1 cellular context compared by ENCODE assay signal in the genomic region with DNA sequence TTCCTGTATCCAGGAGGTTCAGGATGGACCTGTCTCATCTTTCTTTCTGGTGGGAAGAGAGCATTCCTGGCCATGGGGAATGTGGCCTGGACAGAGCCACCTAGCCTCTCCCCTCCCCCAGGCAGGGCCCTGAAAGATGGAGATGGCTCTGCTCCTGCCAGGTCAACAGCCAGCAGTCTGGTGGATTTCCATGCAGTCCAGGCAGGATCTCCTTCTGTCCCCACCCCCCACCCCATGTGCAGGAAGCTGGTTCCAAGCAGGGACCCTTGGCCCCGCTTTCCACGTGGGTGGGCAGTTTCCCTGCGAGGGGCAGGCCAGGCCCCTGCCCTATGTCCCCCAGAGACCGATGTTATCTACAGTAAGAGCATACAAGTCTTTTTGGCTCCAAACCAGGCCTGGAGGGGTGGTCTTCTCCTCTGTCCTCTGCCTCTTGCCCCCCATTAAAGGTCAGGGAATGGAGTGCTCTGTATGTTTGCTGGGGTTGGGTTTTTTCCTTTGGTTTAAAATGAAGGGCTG.
TF ChIP-seq lines count a peak whose summit lies in the region.

No MANE protein-coding gene starts in this region.

TF ChIP-seq in GM23338, 12 proteins besides CTCF, POLR2A, EP300 and RAD21 (continued from another document):
- TF ChIP-seq, protein P1, sequence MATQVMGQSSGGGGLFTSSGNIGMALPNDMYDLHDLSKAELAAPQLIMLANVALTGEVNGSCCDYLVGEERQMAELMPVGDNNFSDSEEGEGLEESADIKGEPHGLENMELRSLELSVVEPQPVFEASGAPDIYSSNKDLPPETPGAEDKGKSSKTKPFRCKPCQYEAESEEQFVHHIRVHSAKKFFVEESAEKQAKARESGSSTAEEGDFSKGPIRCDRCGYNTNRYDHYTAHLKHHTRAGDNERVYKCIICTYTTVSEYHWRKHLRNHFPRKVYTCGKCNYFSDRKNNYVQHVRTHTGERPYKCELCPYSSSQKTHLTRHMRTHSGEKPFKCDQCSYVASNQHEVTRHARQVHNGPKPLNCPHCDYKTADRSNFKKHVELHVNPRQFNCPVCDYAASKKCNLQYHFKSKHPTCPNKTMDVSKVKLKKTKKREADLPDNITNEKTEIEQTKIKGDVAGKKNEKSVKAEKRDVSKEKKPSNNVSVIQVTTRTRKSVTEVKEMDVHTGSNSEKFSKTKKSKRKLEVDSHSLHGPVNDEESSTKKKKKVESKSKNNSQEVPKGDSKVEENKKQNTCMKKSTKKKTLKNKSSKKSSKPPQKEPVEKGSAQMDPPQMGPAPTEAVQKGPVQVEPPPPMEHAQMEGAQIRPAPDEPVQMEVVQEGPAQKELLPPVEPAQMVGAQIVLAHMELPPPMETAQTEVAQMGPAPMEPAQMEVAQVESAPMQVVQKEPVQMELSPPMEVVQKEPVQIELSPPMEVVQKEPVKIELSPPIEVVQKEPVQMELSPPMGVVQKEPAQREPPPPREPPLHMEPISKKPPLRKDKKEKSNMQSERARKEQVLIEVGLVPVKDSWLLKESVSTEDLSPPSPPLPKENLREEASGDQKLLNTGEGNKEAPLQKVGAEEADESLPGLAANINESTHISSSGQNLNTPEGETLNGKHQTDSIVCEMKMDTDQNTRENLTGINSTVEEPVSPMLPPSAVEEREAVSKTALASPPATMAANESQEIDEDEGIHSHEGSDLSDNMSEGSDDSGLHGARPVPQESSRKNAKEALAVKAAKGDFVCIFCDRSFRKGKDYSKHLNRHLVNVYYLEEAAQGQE (IDR thresholded peaks at IDR 0.05; ENCODE audit: unreplicated experiment), result no peak
- TF ChIP-seq CREB1 (CRISPR knock-in tag; IDR thresholded peaks at IDR 0.05; ENCODE audit: low read depth) (no peak), ZNF462 (CRISPR knock-in tag; IDR thresholded peaks at IDR 0.05) (no peak), ZNF114 (CRISPR knock-in tag; IDR thresholded peaks at IDR 0.05) (no peak)
